ENCODE assay signal across 8 cellular contexts in genomic region chr2:127219716-127220090, GRCh38. TPM values are rescaled to one million over a fixed set of nuclear protein-coding genes. Genes with fewer than 3 reads are reported as not detected.
DNase-seq lines count a peak whose midpoint lies in the region; ATAC-seq and TF ChIP-seq lines count a peak whose summit lies in the region.

No MANE protein-coding gene starts in this region.

- H3K9me3 ChIP-seq in NT2/D1 (ENCODE audit: insufficient read depth, low read length), result no peaks in the 10 kb centered on the region
- no peaks in the 10 kb centered on the region for H3K9me3 ChIP-seq in esophagus squamous epithelium
- peaks cover 0 to 5% of the 10 kb centered on the region in 2 donors for H3K9me3 ChIP-seq in ovary

- intact Hi-C loops in esophagus squamous epithelium (cut with DNase I) (no loop called here), ovary (cut with DNase I) (no loop called here)

- no peak for TF ChIP-seq CTCF in esophagus squamous epithelium (IDR thresholded peaks at IDR 0.05)
- no peak for TF ChIP-seq CTCF in ovary (IDR thresholded peaks at IDR 0.05)

- peak; percentile 16 for DNase-seq in COR-L47 (lab: John Stamatoyannopoulos, UW)
- no peak for DNase-seq in NT2/D1 (ENCODE audit: low read depth, low spot score)
- no peak for DNase-seq in esophagus squamous epithelium (lab: John Stamatoyannopoulos, UW)
- peak in 2 of 5 donors; percentile 40 to 44 for DNase-seq in ovary
- DNase-seq in NCI-H187 (lab: John Stamatoyannopoulos, UW), result no peak
- no peak for DNase-seq in SIG-M5 treated with dmso at 0.1 percent for 504 hours (lab: John Stamatoyannopoulos, UW; ENCODE audit: unreplicated experiment)
- DNase-seq in activated CD4-positive, alpha-beta T cell treated with anti-CD3 and anti-CD28 coated beads for 1 hour, result no peak

- peak overlapping the region; percentile 83 for H3K9ac ChIP-seq in NT2/D1 (ENCODE audit: insufficient read length, low read depth)

- H3K27ac ChIP-seq in esophagus squamous epithelium, result peak overlapping the region; percentile 81 to 91 (median 88)
- peak overlapping the region in 1 of 2 donors; percentile 12 for H3K27ac ChIP-seq in ovary

- peaks cover 10% of the 10 kb centered on the region for H3K27me3 ChIP-seq in NT2/D1 (ENCODE audit: insufficient read depth, insufficient read length)
- H3K27me3 ChIP-seq in esophagus squamous epithelium, result peaks cover 0 to 48% (median 1%) of the 10 kb centered on the region in 4 donors
- H3K27me3 ChIP-seq in ovary, result no peaks in the 10 kb centered on the region

- peak overlapping the region; percentile 81 for H3K4me3 ChIP-seq in NT2/D1 (ENCODE audit: insufficient read length, low read depth)
- peak overlapping the region; percentile 65 to 85 (median 69) for H3K4me3 ChIP-seq in esophagus squamous epithelium
- H3K4me3 ChIP-seq in ovary, result peak overlapping the region; percentile 39

- H3K36me3 ChIP-seq in NT2/D1 (ENCODE audit: insufficient read depth, insufficient read length, low read length) (no peaks in the 10 kb centered on the region), esophagus squamous epithelium (no peaks in the 10 kb centered on the region), ovary (no peaks in the 10 kb centered on the region)

- TF ChIP-seq EP300 in ovary (IDR thresholded peaks at IDR 0.05), result no peak

- H3K4me1 ChIP-seq in NT2/D1 (ENCODE audit: insufficient read depth, insufficient read length) (no peaks in the 10 kb centered on the region), esophagus squamous epithelium (peaks cover 5 to 40% (median 14%) of the 10 kb centered on the region in 3 donors), ovary (ENCODE audit: insufficient read depth) (peaks cover 6% of the 10 kb centered on the region)

- 0 to 19% methylated on average over 1 to 4 of the region's 40 CpGs for WGBS in esophagus squamous epithelium, 2 donors
- 0 to 3% (median 2%) methylated on average over 24 to 40 of the region's 40 CpGs for WGBS in ovary, 3 donors

- no peak for ATAC-seq in HG02938 (IDR thresholded peaks at IDR 0.05; ENCODE audit: unreplicated experiment)

- TF ChIP-seq POLR2A in esophagus squamous epithelium (IDR thresholded peaks at IDR 0.05) (no peak), ovary (IDR thresholded peaks at IDR 0.05) (no peak)

RNA-seq across cellular contexts. Expression of gene CYP27C1, which starts 0.4 kb away (rescaled TPM):
- total RNA-seq in esophagus squamous epithelium, result 1 to 10 TPM in 3 of 4 donors, under 1 TPM in 1; 0.95 to 4.6 (median 1.6) TPM
- under 1 TPM in 6 of 7 donors, not detected in 1; 0.10 to 0.48 (median 0.17) TPM for total RNA-seq in ovary
- polyA plus RNA-seq in ovary, result under 1 TPM; 0.07 to 0.52 TPM
